Comparison of ENCODE assay signal across 16 cellular contexts in genomic region chr16:58855291-58855823, GRCh38.
"Had no signal": no experiment of that assay in that cellular context is flagged by ENCODE, and none has a peak within 500 bp of the region (broad histone marks: within the 10 kb centered on the region; RNA-seq: fewer than 3 reads in every experiment).

No MANE protein-coding gene starts in this region.

- H3K27ac Mint-ChIP-seq: activated naive CD4-positive, alpha-beta T cell treated with anti-CD3 and anti-CD28 coated beads for 36 hours; activated T-helper 2 cell treated with anti-CD3 and anti-CD28 coated beads, Interferon-gamma antibody, Interleukin-2, Interleukin-4, amounts not matched to agents 10 μg/mL and 5 μg/mL and 100 μg/mL, durations not matched to agents 14 hours and 24 hours and 36 hours; dendritic cell treated with granulocyte-macrophage colony-stimulating factor and Interleukin-4, amounts not matched to agents 40 ng/mL and 50 ng/mL, for 4 days; nephron; stimulated activated naive CD8-positive, alpha-beta T cell treated with anti-CD3 and anti-CD28 coated beads, Interleukin-15, amount 100 ng/mL, for 72 hours; T-helper 17 cell had no signal

- H3K27me3 Mint-ChIP-seq: dendritic cell treated with granulocyte-macrophage colony-stimulating factor and Interleukin-4, amounts not matched to agents 40 ng/mL and 50 ng/mL, for 4 days; stimulated activated naive CD8-positive, alpha-beta T cell treated with anti-CD3 and anti-CD28 coated beads, Interleukin-15, amount 100 ng/mL, for 72 hours had no signal

- H3K36me3 ChIP-seq: ascending aorta, breast epithelium, sigmoid colon, spleen, upper lobe of right lung had no signal

- H3K4me3 Mint-ChIP-seq: activated naive CD4-positive, alpha-beta T cell treated with anti-CD3 and anti-CD28 coated beads for 36 hours; dendritic cell treated with granulocyte-macrophage colony-stimulating factor and Interleukin-4, amounts not matched to agents 40 ng/mL and 50 ng/mL, for 4 days; nephron; stimulated activated naive CD8-positive, alpha-beta T cell treated with anti-CD3 and anti-CD28 coated beads, Interleukin-15, amount 100 ng/mL, for 72 hours; T-helper 17 cell had no signal

- H3K9me3 Mint-ChIP-seq: activated naive CD4-positive, alpha-beta T cell treated with anti-CD3 and anti-CD28 coated beads for 36 hours; activated T-helper 2 cell treated with anti-CD3 and anti-CD28 coated beads, Interferon-gamma antibody, Interleukin-2, Interleukin-4, amounts not matched to agents 10 μg/mL and 5 μg/mL and 100 μg/mL, durations not matched to agents 14 hours and 24 hours and 36 hours; dendritic cell treated with granulocyte-macrophage colony-stimulating factor and Interleukin-4, amounts not matched to agents 40 ng/mL and 50 ng/mL, for 4 days; nephron; stimulated activated naive CD8-positive, alpha-beta T cell treated with anti-CD3 and anti-CD28 coated beads, Interleukin-15, amount 100 ng/mL, for 72 hours had no signal

- H3K4me1 ChIP-seq: ascending aorta, breast epithelium, sigmoid colon, upper lobe of right lung had no signal

- DNase-seq: activated CD4-positive, alpha-beta T cell treated with anti-CD3 and anti-CD28 coated beads for 1 hour; activated CD4-positive, alpha-beta T cell treated with anti-CD3 and anti-CD28 coated beads, Interleukin-2, amount 50 U/mL, for 4 hours; activated naive CD4-positive, alpha-beta T cell treated with anti-CD3 and anti-CD28 coated beads for 36 hours; foreskin melanocyte; sigmoid colon; spleen; stimulated activated naive CD8-positive, alpha-beta T cell treated with anti-CD3 and anti-CD28 coated beads, Interleukin-15, amount 100 ng/mL, for 72 hours; T-helper 17 cell; upper lobe of right lung had no signal

- H3K27me3 ChIP-seq: ascending aorta, breast epithelium, sigmoid colon, spleen had no signal

- ATAC-seq: stimulated activated naive CD8-positive, alpha-beta T cell treated with anti-CD3 and anti-CD28 coated beads, Interleukin-15, amount 100 ng/mL, for 72 hours; T-helper 17 cell; upper lobe of right lung had no signal

- FAIRE-seq: TTC549 had no signal

- H3K27ac ChIP-seq: ascending aorta, breast epithelium, epithelial cell of prostate, sigmoid colon, spleen, upper lobe of right lung had no signal

- H3K4me1 Mint-ChIP-seq: nephron; stimulated activated naive CD8-positive, alpha-beta T cell treated with anti-CD3 and anti-CD28 coated beads, Interleukin-15, amount 100 ng/mL, for 72 hours; T-helper 17 cell had no signal

- H3K4me3 ChIP-seq: ascending aorta, breast epithelium, sigmoid colon, spleen, upper lobe of right lung had no signal
